Comparison of ENCODE assay signal across 8 cellular contexts in the genomic region with DNA sequence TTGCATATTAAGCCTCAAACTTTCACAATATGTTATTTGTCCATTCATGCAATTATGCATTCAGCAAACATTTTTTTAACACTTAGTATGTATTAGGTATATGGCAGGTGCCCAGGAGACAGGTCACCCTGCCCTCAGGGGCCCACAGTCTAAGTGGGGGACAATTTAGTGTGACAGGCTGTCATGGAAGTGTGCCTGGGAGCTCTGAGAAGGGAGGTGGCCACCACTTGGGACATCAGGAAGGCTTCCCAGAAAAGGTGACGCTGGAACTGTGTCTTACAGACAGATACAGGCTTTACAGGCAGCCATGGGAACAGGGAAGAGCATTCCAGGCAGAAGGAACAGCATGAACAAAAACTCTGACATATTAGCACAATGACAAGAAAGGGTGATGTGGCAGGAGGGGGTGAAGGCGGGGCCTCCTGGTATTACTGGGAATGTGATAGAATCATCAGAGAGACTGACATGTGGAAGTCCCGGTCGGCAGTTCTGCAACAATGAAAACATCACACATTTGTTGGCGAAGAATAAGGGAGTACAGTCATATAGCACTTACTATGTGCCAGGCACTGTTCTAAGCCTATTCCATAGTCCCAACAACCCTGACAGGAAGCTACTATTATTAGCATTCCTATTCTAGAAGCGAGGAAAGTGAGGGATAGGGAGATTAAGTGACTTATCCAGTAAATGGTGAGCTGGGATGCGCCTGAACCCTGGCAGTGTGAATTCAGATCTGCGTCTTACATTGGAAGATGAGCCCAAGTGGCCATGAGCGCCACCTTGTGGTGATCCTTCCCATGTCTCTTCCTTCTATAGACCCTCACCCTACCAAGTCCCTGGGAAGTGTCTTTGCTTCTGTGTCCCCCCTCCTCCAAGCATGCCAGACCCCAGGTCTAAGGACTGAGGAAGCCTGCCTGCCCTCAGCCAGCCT. TPM values are rescaled to one million over a fixed set of nuclear protein-coding genes. Genes with fewer than 3 reads are reported as not detected.
DNase-seq lines count a peak whose midpoint lies in the region; ATAC-seq and TF ChIP-seq lines count a peak whose summit lies in the region.

No MANE protein-coding gene starts in this region.

- peaks cover 9% of the 10 kb centered on the region for H3K4me1 Mint-ChIP-seq in WTC11

- H3K4me3 Mint-ChIP-seq in WTC11: no peak overlapping the region

- no peaks in the 10 kb centered on the region for H4K20me1 ChIP-seq in mammary epithelial cell (ENCODE audit: insufficient read depth, low read length)

- H2AFZ ChIP-seq in mammary epithelial cell (ENCODE audit: low read depth, low read length): no peak overlapping the region

- no TSS peak for BruUV-seq in mammary epithelial cell (replicated peaks; lab: Mats Ljungman, UMichigan)

- DNase-seq in NCI-H2107 treated with DMSO at 0.1 percent for 48 hours (lab: John Stamatoyannopoulos, UW; ENCODE audit: unreplicated experiment): peak; percentile 33
- DNase-seq in NCI-H2107 (lab: John Stamatoyannopoulos, UW): no peak
- peak; percentile 48 for DNase-seq in NCI-H146 treated with DMSO at 0.1 percent for 48 hours (lab: John Stamatoyannopoulos, UW; ENCODE audit: unreplicated experiment)
- peak; percentile 94 for DNase-seq in WTC11 (ENCODE audit: low spot score)
- peak; percentile 41 for DNase-seq in mammary epithelial cell
- no peak for DNase-seq in kidney epithelial cell (ENCODE audit: low read depth)
- peak; percentile 81 to 84 for DNase-seq in stimulated activated CD4-positive, alpha-beta T cell treated with anti-CD3 and anti-CD28 coated beads, Interleukin-2, amount 100 ng/mL, for 48 hours
- no peak for DNase-seq in cerebellum (ENCODE audit: low spot score)

- H3K27ac Mint-ChIP-seq in WTC11: no peak overlapping the region

- H3K36me3 ChIP-seq in mammary epithelial cell (ENCODE audit: insufficient read depth, low read length) (no peaks in the 10 kb centered on the region), kidney epithelial cell (ENCODE audit: control insufficient read depth, insufficient read depth, low read length) (no peaks in the 10 kb centered on the region)

- H3K27ac ChIP-seq in mammary epithelial cell (ENCODE audit: insufficient read depth, low read depth, low read length): no peak overlapping the region

- in situ Hi-C loops in mammary epithelial cell (cut with MboI; ENCODE audit: low sequenced_read_pairs in 2 of 2): no loop called here

- CTCF ChIA-PET in WTC11 (lab: Charles Lee) (interaction anchor here (0.6 to 9.8 kb wide), 41 partner anchors 9 to 193 kb away, joined by 3 to 179 read pairs (median 6); a partner anchor contains a TSS), mammary epithelial cell (lab: Charles Lee; ENCODE audit: low non-redundant PET) (interaction anchor here (0.6 kb wide), 3 partner anchors 100 to 184 kb away, joined by 4 to 7 read pairs (median 4); a partner anchor contains a TSS)

- H3K36me3 Mint-ChIP-seq in WTC11: no peaks in the 10 kb centered on the region

- H3K4me2 ChIP-seq in mammary epithelial cell (ENCODE audit: insufficient read depth, low read depth, low read length): no peak overlapping the region

- no peaks in the 10 kb centered on the region for H3K9me3 Mint-ChIP-seq in WTC11

- peaks cover 10% of the 10 kb centered on the region for H3K4me1 ChIP-seq in mammary epithelial cell (ENCODE audit: insufficient read depth, low read length)

- TF ChIP-seq CTCF in WTC11 (IDR thresholded peaks at IDR 0.05): peak; percentile 81
- TF ChIP-seq CTCF in mammary epithelial cell (conservative IDR thresholded peaks at IDR 0.05 in 1 of 2, IDR thresholded peaks at IDR 0.05 in 1 of 2; ENCODE audit: extremely low read depth in 1 of 2, insufficient read depth in 1 of 2, low read depth in 1 of 2, low read length in 2 of 2): peak; percentile 85 to 86
- TF ChIP-seq CTCF in kidney epithelial cell (IDR thresholded peaks at IDR 0.05; ENCODE audit: insufficient read depth, low read length, poor library complexity, severe bottlenecking): peak; percentile 84

- H3K27me3 ChIP-seq in mammary epithelial cell (ENCODE audit: insufficient read depth, low read length) (no peaks in the 10 kb centered on the region), kidney epithelial cell (ENCODE audit: control insufficient read depth, insufficient read depth, low read length) (no peaks in the 10 kb centered on the region)

- no peaks in the 10 kb centered on the region for H3K79me2 ChIP-seq in mammary epithelial cell (ENCODE audit: insufficient read depth, low read length)

- WGBS in mammary epithelial cell (ENCODE audit: low coverage, missing lambda C conversion rate): 46% methylated on average over 7 of the region's 9 CpGs

- H3K4me3 ChIP-seq in mammary epithelial cell (replicated peaks in 1 of 3; ENCODE audit: insufficient read depth in 1 of 3, low read depth in 2 of 3, low read length in 3 of 3): no peak overlapping the region
- no peak overlapping the region for H3K4me3 ChIP-seq in kidney epithelial cell (ENCODE audit: low read depth, low read length)

- peak; percentile 69 for ATAC-seq in WTC11

- intact Hi-C loops in mammary epithelial cell (cut with micrococcal nuclease): loop anchor here (1.0 kb wide), 2 partner anchors 16 to 100 kb away; a partner anchor contains a TSS

- POLR2A ChIA-PET in WTC11 (lab: Charles Lee): interaction anchor here (0.6 to 1.5 kb wide), 3 partner anchors 14 to 656 kb away, joined by 4 to 13 read pairs (median 4); a partner anchor contains a TSS

- no peaks in the 10 kb centered on the region for H3K9me3 ChIP-seq in mammary epithelial cell (replicated peaks; ENCODE audit: insufficient read depth, low read length)

- no peak overlapping the region for H3K9ac ChIP-seq in mammary epithelial cell (ENCODE audit: insufficient read depth, low read length)

- dilution Hi-C loops in mammary epithelial cell (cut with HindIII; ENCODE audit: low sequenced_read_pairs): no loop called here

- H3K27me3 Mint-ChIP-seq in WTC11 (ENCODE audit: low read depth): peaks cover 63% of the 10 kb centered on the region

TF ChIP-seq in WTC11, 78 proteins besides CTCF, POLR2A, EP300 and RAD21:
- TF ChIP-seq SMAD3 (CRISPR knock-in tag; IDR thresholded peaks at IDR 0.05; ENCODE audit: borderline replicate concordance) (no peak), MXD4 (CRISPR knock-in tag; IDR thresholded peaks at IDR 0.05; ENCODE audit: borderline replicate concordance) (no peak), ATF1 (CRISPR knock-in tag; IDR thresholded peaks at IDR 0.05) (no peak), PRRX2 (CRISPR knock-in tag; IDR thresholded peaks at IDR 0.05) (no peak), ZNF317 (CRISPR knock-in tag; IDR thresholded peaks at IDR 0.05; ENCODE audit: borderline replicate concordance, low read depth) (no peak), ZBTB21 (CRISPR knock-in tag; IDR thresholded peaks at IDR 0.05; ENCODE audit: borderline replicate concordance) (no peak), NFATC4 (CRISPR knock-in tag; IDR thresholded peaks at IDR 0.05) (no peak), FOXJ3 (CRISPR knock-in tag; IDR thresholded peaks at IDR 0.05; ENCODE audit: borderline replicate concordance) (no peak), NR1H2 (CRISPR knock-in tag; IDR thresholded peaks at IDR 0.05) (no peak), ZNF671 (CRISPR knock-in tag; IDR thresholded peaks at IDR 0.05) (no peak), SOX15 (CRISPR knock-in tag; IDR thresholded peaks at IDR 0.05) (no peak), ZNF138 (CRISPR knock-in tag; conservative IDR thresholded peaks at IDR 0.05) (no peak)

RNA-seq across cellular contexts. Expression of a gene that starts 13.7 kb away (rescaled TPM):
- total RNA-seq in WTC11 (2021): 5.3 to 7.9 TPM (median 7.3 TPM) in 3 replicates
- total RNA-seq in mammary epithelial cell: 1 to 10 TPM; 1.5 to 3.5 TPM
- 2.0 TPM for polyA plus RNA-seq in mammary epithelial cell
- 8.4 TPM for polyA minus RNA-seq in mammary epithelial cell
- 26.0 and 27.5 TPM in 2 replicates for total RNA-seq in kidney epithelial cell
- total RNA-seq in cerebellum: 3.4 TPM

RNA-seq across cellular contexts. Expression of a gene that starts 26.6 kb away (rescaled TPM):
- 0.14 to 0.15 TPM in 2 of 3 replicates, not detected in the other for total RNA-seq in WTC11 (2021)
- total RNA-seq in mammary epithelial cell: under 1 TPM in 1 of 2 donors, not detected in 1; 0.21 TPM
- polyA plus RNA-seq in mammary epithelial cell: not detected
- polyA minus RNA-seq in mammary epithelial cell: not detected
- total RNA-seq in kidney epithelial cell: not detected in 2 replicates
- not detected for total RNA-seq in cerebellum

Comparison
In these comparisons a context has a peak if more than half of its experiments do, and no peak if none do; other contexts are left out.
1. DNase-seq: peak in NCI-H2107 treated with DMSO at 0.1 percent for 48 hours (single experiment), NCI-H146 treated with DMSO at 0.1 percent for 48 hours (single experiment), WTC11 (single experiment), mammary epithelial cell (single experiment) and stimulated activated CD4-positive, alpha-beta T cell treated with anti-CD3 and anti-CD28 coated beads, Interleukin-2, amount 100 ng/mL, for 48 hours (2 of 2); none in NCI-H2107 (single experiment), kidney epithelial cell (single experiment) and cerebellum (single experiment).
2. Peak in every context shown above with its lines, with median percentiles within 50 percentile points of each other: CTCF ChIP-seq.